ENCODE assay signal across 8 cellular contexts in the genomic region with DNA sequence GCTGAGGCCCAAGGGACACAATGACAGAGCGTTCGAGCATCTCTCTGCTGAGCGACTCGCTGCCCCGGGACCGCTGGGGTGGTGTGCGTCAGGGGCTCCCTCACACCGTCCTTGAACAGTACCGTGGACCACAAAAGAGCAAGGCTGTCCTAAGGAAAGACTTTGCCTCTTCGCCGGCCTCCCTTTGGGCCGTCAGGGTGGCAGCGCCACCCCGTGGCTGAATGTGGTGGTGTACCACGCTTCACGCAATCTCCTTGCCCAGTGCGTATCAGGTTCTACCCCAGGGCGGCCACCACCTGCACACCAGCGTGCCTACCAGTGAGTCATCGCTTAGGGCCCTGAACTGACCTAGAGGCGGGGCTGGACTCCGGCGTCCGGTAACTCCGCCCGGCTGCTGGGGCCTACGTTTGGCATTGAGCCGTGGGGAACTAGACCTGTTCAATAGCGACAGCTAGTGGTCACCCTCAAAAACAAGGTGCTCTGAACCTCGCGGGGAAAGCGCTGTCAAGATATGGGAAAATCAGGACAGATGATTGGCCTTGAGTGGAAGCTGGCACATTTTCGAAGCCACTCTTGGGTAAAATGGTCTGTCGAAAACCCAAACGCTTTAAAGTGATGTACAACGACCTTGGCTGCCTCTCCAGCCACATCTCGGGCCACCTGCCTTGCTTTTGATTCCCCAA. TPM values are rescaled to one million over a fixed set of nuclear protein-coding genes. Genes with fewer than 3 reads are reported as not detected.
DNase-seq lines count a peak whose midpoint lies in the region; ATAC-seq and TF ChIP-seq lines count a peak whose summit lies in the region.

No MANE protein-coding gene starts in this region.

- H2AFZ ChIP-seq in SU-DHL-6 (ENCODE audit: low read depth, low read length, severe bottlenecking), result peak overlapping the region; percentile 52

- no peaks in the 10 kb centered on the region for H3K9me2 ChIP-seq in SU-DHL-6 (replicated peaks; ENCODE audit: insufficient read depth, low read length)

- TF ChIP-seq CTCF in SU-DHL-6 (IDR thresholded peaks at IDR 0.05; ENCODE audit: insufficient read depth, low read length, poor library complexity, severe bottlenecking) (peak; percentile 98), heart left ventricle (IDR thresholded peaks at IDR 0.05) (peak; percentile 77 to 96 (median 92)), type B pancreatic cell (conservative IDR thresholded peaks at IDR 0.05) (peak; percentile 93)

- no peaks in the 10 kb centered on the region for H4K20me1 ChIP-seq in SU-DHL-6 (ENCODE audit: low read depth, low read length)

- no peaks in the 10 kb centered on the region for H3K36me3 Mint-ChIP-seq in activated naive CD8-positive, alpha-beta T cell treated with anti-CD3 and anti-CD28 coated beads, Interleukin-2, amount 50 U/mL, for 24 hours (ENCODE audit: low read depth)
- no peaks in the 10 kb centered on the region for H3K36me3 Mint-ChIP-seq in type B pancreatic cell

- H3K4me1 Mint-ChIP-seq in activated naive CD8-positive, alpha-beta T cell treated with anti-CD3 and anti-CD28 coated beads, Interleukin-2, amount 50 U/mL, for 24 hours, result peaks cover 73% of the 10 kb centered on the region
- H3K4me1 Mint-ChIP-seq in type B pancreatic cell (ENCODE audit: unreplicated experiment), result peaks cover 16% of the 10 kb centered on the region

- H3K4me3 Mint-ChIP-seq in activated naive CD8-positive, alpha-beta T cell treated with anti-CD3 and anti-CD28 coated beads, Interleukin-2, amount 50 U/mL, for 24 hours, result peak overlapping the region; percentile 47
- peak overlapping the region; percentile 69 for H3K4me3 Mint-ChIP-seq in type B pancreatic cell

- H3K27ac ChIP-seq in SU-DHL-6 (ENCODE audit: low read depth, low read length) (no peak overlapping the region), heart left ventricle (peak overlapping the region in 11 of 12 donors; percentile 15 to 72 (median 48))

- H3K4me3 ChIP-seq in SU-DHL-6 (ENCODE audit: insufficient read depth, low read length, poor library complexity, severe bottlenecking) (no peak overlapping the region), heart left ventricle (peak overlapping the region in 10 of 12 donors; percentile 14 to 51 (median 35))

- WGBS in heart left ventricle, 4 donors, result 15 to 32% (median 19%) methylated on average over 18 to 37 of the region's 37 CpGs

- H3K27me3 ChIP-seq in SU-DHL-6 (ENCODE audit: low read length), result no peaks in the 10 kb centered on the region
- no peaks in the 10 kb centered on the region for H3K27me3 ChIP-seq in heart left ventricle

- H3K9ac ChIP-seq in SU-DHL-6 (ENCODE audit: low read length), result peak overlapping the region; percentile 31; the same call in 1 of the 2 replicates

- DNase-seq in Ammon's horn (ENCODE audit: low spot score) (peak; percentile 91), heart left ventricle (peak; percentile 90 to 96 (median 92)), posterior cingulate gyrus (peak; percentile 61 to 97 (median 78)), type B pancreatic cell (ENCODE audit: extremely low spot score, unreplicated experiment) (peak; percentile 87)
- peak; percentile 94 for DNase-seq in activated naive CD8-positive, alpha-beta T cell treated with anti-CD3 and anti-CD28 coated beads, Interleukin-2, amount 50 U/mL, for 24 hours

- H3K36me3 ChIP-seq in SU-DHL-6 (ENCODE audit: low read length) (no peaks in the 10 kb centered on the region), heart left ventricle (no peaks in the 10 kb centered on the region)

- H3K79me2 ChIP-seq in SU-DHL-6 (ENCODE audit: insufficient read depth, low read length), result no peaks in the 10 kb centered on the region

- ATAC-seq in GM19395 (IDR thresholded peaks at IDR 0.05; ENCODE audit: unreplicated experiment) (peak; percentile 62), HG03521 (IDR thresholded peaks at IDR 0.05; ENCODE audit: unreplicated experiment) (peak; percentile 86), heart left ventricle (peak; percentile 97 to 99 (median 99))
- peak; percentile 85 for ATAC-seq in activated naive CD8-positive, alpha-beta T cell treated with anti-CD3 and anti-CD28 coated beads, Interleukin-2, amount 50 U/mL, for 24 hours

- no peaks in the 10 kb centered on the region for H3K9me3 ChIP-seq in SU-DHL-6 (ENCODE audit: insufficient read depth, low read length)
- H3K9me3 ChIP-seq in heart left ventricle, result no peaks in the 10 kb centered on the region

- H3K27ac Mint-ChIP-seq in activated naive CD8-positive, alpha-beta T cell treated with anti-CD3 and anti-CD28 coated beads, Interleukin-2, amount 50 U/mL, for 24 hours, result peak overlapping the region; percentile 82
- peak overlapping the region; percentile 51 for H3K27ac Mint-ChIP-seq in type B pancreatic cell

- no peak for TF ChIP-seq POLR2A in heart left ventricle (IDR thresholded peaks at IDR 0.05)

- H3K27me3 Mint-ChIP-seq in activated naive CD8-positive, alpha-beta T cell treated with anti-CD3 and anti-CD28 coated beads, Interleukin-2, amount 50 U/mL, for 24 hours, result no peaks in the 10 kb centered on the region
- H3K27me3 Mint-ChIP-seq in type B pancreatic cell, result no peaks in the 10 kb centered on the region

- peaks cover 10% of the 10 kb centered on the region; the same call in 1 of the 2 replicates for H3F3A ChIP-seq in SU-DHL-6 (ENCODE audit: insufficient read depth)

- H3K4me1 ChIP-seq in heart left ventricle, result peaks cover 0 to 53% (median 17%) of the 10 kb centered on the region in 12 donors

- no peaks in the 10 kb centered on the region for H3K9me3 Mint-ChIP-seq in activated naive CD8-positive, alpha-beta T cell treated with anti-CD3 and anti-CD28 coated beads, Interleukin-2, amount 50 U/mL, for 24 hours
- H3K9me3 Mint-ChIP-seq in type B pancreatic cell, result no peaks in the 10 kb centered on the region

- intact Hi-C loops in heart left ventricle (cut with DNase I), result loop anchor here (1.0 to 10.0 kb wide), 16 partner anchors 37 to 179 kb away; a partner anchor contains a TSS
- intact Hi-C loops in posterior cingulate gyrus (cut with DNase I), result loop anchor here (1.0 to 5.0 kb wide), 3 partner anchors 55 to 170 kb away; no protein-coding TSS in a partner anchor

- H3K4me2 ChIP-seq in SU-DHL-6 (ENCODE audit: low read depth, low read length, poor library complexity, severe bottlenecking), result peak overlapping the region; percentile 44

RNA-seq across cellular contexts. Expression of a gene that starts 8.1 kb away (rescaled TPM):
- total RNA-seq in heart left ventricle (10 to 100 TPM in 1 of 9 donors, 1 to 10 TPM in 2, under 1 TPM in 5, not detected in 1; 0.16 to 10.6 (median 0.91) TPM), type B pancreatic cell (ENCODE audit: low replicate concordance) (1.7 TPM in 1 of 2 replicates, not detected in the other)
- under 1 TPM; 0.34 to 0.57 TPM for polyA plus RNA-seq in heart left ventricle

RNA-seq across cellular contexts. Expression of a gene that starts 36.6 kb away (rescaled TPM):
- total RNA-seq in heart left ventricle (1 to 10 TPM; 1.6 to 2.6 (median 2.4) TPM), type B pancreatic cell (ENCODE audit: low replicate concordance) (3.6 TPM in 2 replicates)
- 1 to 10 TPM; 1.1 to 1.3 TPM for polyA plus RNA-seq in heart left ventricle

RNA-seq across cellular contexts. Expression of a gene that starts 43.1 kb away (rescaled TPM):
- total RNA-seq in heart left ventricle (10 to 100 TPM in 2 of 9 donors, 1 to 10 TPM in 7; 1.7 to 36.1 (median 3.6) TPM), type B pancreatic cell (ENCODE audit: low replicate concordance) (not detected in 2 replicates)
- polyA plus RNA-seq in heart left ventricle, result 1 to 10 TPM; 1.2 to 3.6 TPM

RNA-seq across cellular contexts. Expression of a gene that starts 58.2 kb away (rescaled TPM):
- total RNA-seq in heart left ventricle, result 10 to 100 TPM; 28.6 to 99.4 (median 52.7) TPM
- 10 to 100 TPM in 1 of 2 donors, 1 to 10 TPM in 1; 1.5 to 22.0 TPM for polyA plus RNA-seq in heart left ventricle
- 28.2 and 67.4 TPM in 2 replicates for total RNA-seq in type B pancreatic cell (ENCODE audit: low replicate concordance)
